Comparison of ENCODE assay signal across 27 cellular contexts in the genomic region with DNA sequence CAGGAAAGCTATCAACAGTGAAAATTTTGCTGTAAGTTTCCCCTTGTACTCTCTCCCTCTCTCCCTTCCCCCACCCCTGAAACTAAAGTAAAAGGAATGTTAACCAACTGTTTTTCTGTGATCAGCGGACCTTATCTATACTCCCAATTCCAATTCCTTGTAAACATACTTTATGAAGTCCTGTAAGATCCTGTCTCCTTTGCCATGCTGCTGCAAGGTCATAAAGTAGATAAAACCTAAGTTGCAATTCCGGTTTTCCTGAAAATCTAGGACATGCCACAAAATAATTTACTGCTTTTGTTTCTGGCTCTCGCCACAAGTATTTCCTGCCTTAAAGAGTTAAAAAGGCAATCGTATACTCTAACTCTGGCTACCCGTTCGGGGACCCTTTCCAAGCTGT.
DNase-seq lines count a peak whose midpoint lies in the region; ATAC-seq and TF ChIP-seq lines count a peak whose summit lies in the region.
"Had no signal": no experiment of that assay in that cellular context is flagged by ENCODE, and none has a peak within 500 bp of the region (broad histone marks: within the 10 kb centered on the region; RNA-seq: fewer than 3 reads in every experiment).

No MANE protein-coding gene starts in this region.

- H3K14ac ChIP-seq in H9 (ENCODE audit: insufficient read depth, low read length), result no peak overlapping the region

- no peak overlapping the region for H2BK12ac ChIP-seq in H9 (ENCODE audit: insufficient read length, low read depth, low read length)

- H3K4me1 Mint-ChIP-seq in H9, result peaks cover 7 to 9% of the 10 kb centered on the region in 2 experiments
- H3K4me1 Mint-ChIP-seq: activated naive CD4-positive, alpha-beta T cell treated with anti-CD3 and anti-CD28 coated beads, Interleukin-2, amount 50 U/mL, for 24 hours; activated T-helper 17 cell treated with anti-CD3 and anti-CD28 coated beads, Interleukin-2, amount 50 U/mL, for 72 hours had no signal

- DNase-seq in H9 (no peak), hepatocyte (ENCODE audit: low spot score) (peak; percentile 26), mucosa of descending colon (peak in 1 of 3 donors; percentile 4), thyroid gland (no peak), upper lobe of left lung (no peak), NCI-H2081 (lab: John Stamatoyannopoulos, UW) (no peak), GM19238 (ENCODE audit: insufficient read length, low spot score) (no peak)
- DNase-seq: activated CD8-positive, alpha-beta T cell treated with anti-CD3 and anti-CD28 coated beads for 36 hours; anterior cingulate cortex; colonic mucosa; effector CD8-positive, alpha-beta T cell; EL; erythroblast; KBM-7; mammary epithelial cell; MG63; NCI-H1417; NCI-H2081 treated with DMSO at 0.1 percent for 48 hours; NCI-H748 treated with DMSO at 0.1 percent for 48 hours; occipital lobe; stimulated activated CD4-positive, alpha-beta T cell treated with anti-CD3 and anti-CD28 coated beads, Interleukin-2, amount 100 ng/mL, for 24 hours; transverse colon had no signal

- H2AFZ ChIP-seq in H9 (ENCODE audit: low read length), result peak overlapping the region; percentile 70
- peak overlapping the region; percentile 47 for H2AFZ ChIP-seq in hepatocyte

- H3K9me3 ChIP-seq in H9 (ENCODE audit: control insufficient read depth, low read depth, low read length), result no peaks in the 10 kb centered on the region
- no peaks in the 10 kb centered on the region for H3K9me3 ChIP-seq in hepatocyte (ENCODE audit: low read depth)
- no peaks in the 10 kb centered on the region for H3K9me3 ChIP-seq in mucosa of descending colon
- H3K9me3 ChIP-seq in thyroid gland, result no peaks in the 10 kb centered on the region
- H3K9me3 ChIP-seq in upper lobe of left lung, result no peaks in the 10 kb centered on the region
- H3K9me3 ChIP-seq: colonic mucosa, HAP-1, MG63, SJSA1, transverse colon had no signal

- H2BK20ac ChIP-seq in H9 (ENCODE audit: low read depth, low read length, poor library complexity, severe bottlenecking), result no peak overlapping the region

- H4K20me1 ChIP-seq in H9 (ENCODE audit: control insufficient read depth, insufficient read depth, insufficient read length), result no peaks in the 10 kb centered on the region
- H4K20me1 ChIP-seq in hepatocyte (ENCODE audit: insufficient read depth, poor library complexity, severe bottlenecking), result no peaks in the 10 kb centered on the region

- H3K4ac ChIP-seq in H9 (ENCODE audit: low read depth, low read length), result no peak overlapping the region

- H3K4me3 ChIP-seq in hepatocyte, result no peak overlapping the region
- no peak overlapping the region for H3K4me3 ChIP-seq in mucosa of descending colon
- no peak overlapping the region for H3K4me3 ChIP-seq in thyroid gland (replicated peaks in 1 of 3)
- H3K4me3 ChIP-seq in upper lobe of left lung, result no peak overlapping the region
- H3K4me3 ChIP-seq: colonic mucosa, HAP-1, MG63, SJSA1, skin epidermis, transverse colon had no signal

- TF ChIP-seq CTCF in H9 (conservative IDR thresholded peaks at IDR 0.05), result no peak
- no peak for TF ChIP-seq CTCF in hepatocyte (IDR thresholded peaks at IDR 0.05; ENCODE audit: poor library complexity)
- no peak for TF ChIP-seq CTCF in mucosa of descending colon (IDR thresholded peaks at IDR 0.05)
- no peak for TF ChIP-seq CTCF in thyroid gland (IDR thresholded peaks at IDR 0.05)
- no peak for TF ChIP-seq CTCF in upper lobe of left lung (IDR thresholded peaks at IDR 0.05)

- no CpG with 5 or more reads among the region's 6 CpGs for WGBS in H9 (ENCODE audit: extremely low coverage, insufficient read length, low lambda C conversion rate)
- WGBS in hepatocyte (ENCODE audit: low lambda C conversion rate, missing lambda C conversion rate), result 3% methylated on average over 6 of the region's 6 CpGs
- 7 to 10% methylated on average over 6 of the region's 6 CpGs for WGBS in thyroid gland, 2 donors
- 8 to 15% methylated on average over 6 of the region's 6 CpGs for WGBS in upper lobe of left lung, 2 donors

- no peak overlapping the region for H3K4me3 Mint-ChIP-seq in H9
- H3K4me3 Mint-ChIP-seq: activated CD8-positive, alpha-beta T cell treated with anti-CD3 and anti-CD28 coated beads for 36 hours; activated naive CD4-positive, alpha-beta T cell treated with anti-CD3 and anti-CD28 coated beads, Interleukin-2, amount 50 U/mL, for 24 hours; activated T-helper 17 cell treated with anti-CD3 and anti-CD28 coated beads, Interleukin-2, amount 50 U/mL, for 72 hours had no signal

- TF ChIP-seq POLR2A in thyroid gland (IDR thresholded peaks at IDR 0.05) (no peak), upper lobe of left lung (IDR thresholded peaks at IDR 0.05) (no peak)

- no peak overlapping the region for H4K91ac ChIP-seq in H9 (ENCODE audit: insufficient read length, low read depth, low read length)

- H2BK15ac ChIP-seq in H9 (ENCODE audit: low read depth, low read length), result no peak overlapping the region

- no peak overlapping the region for H2BK5ac ChIP-seq in H9 (ENCODE audit: insufficient read length, low read length)

- H3K79me1 ChIP-seq in H9 (ENCODE audit: insufficient read depth, low read depth, low read length, poor library complexity, severe bottlenecking), result no peaks in the 10 kb centered on the region

- no peaks in the 10 kb centered on the region for H3K27me3 Mint-ChIP-seq in H9 (ENCODE audit: low read depth)
- H3K27me3 Mint-ChIP-seq: activated CD8-positive, alpha-beta T cell treated with anti-CD3 and anti-CD28 coated beads for 36 hours; activated naive CD4-positive, alpha-beta T cell treated with anti-CD3 and anti-CD28 coated beads, Interleukin-2, amount 50 U/mL, for 24 hours; activated T-helper 17 cell treated with anti-CD3 and anti-CD28 coated beads, Interleukin-2, amount 50 U/mL, for 72 hours had no signal

- peak overlapping the region; percentile 5 to 85 (median 54); a peak in 4 of 7 replicates for H3K27ac Mint-ChIP-seq in H9
- H3K27ac Mint-ChIP-seq: activated CD8-positive, alpha-beta T cell treated with anti-CD3 and anti-CD28 coated beads for 36 hours; activated naive CD4-positive, alpha-beta T cell treated with anti-CD3 and anti-CD28 coated beads, Interleukin-2, amount 50 U/mL, for 24 hours; activated T-helper 17 cell treated with anti-CD3 and anti-CD28 coated beads, Interleukin-2, amount 50 U/mL, for 72 hours had no signal

- no peak overlapping the region for H3T11ph ChIP-seq in H9 (ENCODE audit: low read length)

- no peak overlapping the region for H3K56ac ChIP-seq in H9 (ENCODE audit: insufficient read length, low read depth, low read length)

- H3K27ac ChIP-seq in H9 (ENCODE audit: insufficient read length, low read depth, low read length) (no peak overlapping the region), hepatocyte (peak overlapping the region; percentile 73), thyroid gland (peak overlapping the region; percentile 10 to 65 (median 27)), upper lobe of left lung (no peak overlapping the region)
- H3K27ac ChIP-seq: colonic mucosa, SJSA1, skin epidermis, transverse colon had no signal

- H3K36me3 ChIP-seq in hepatocyte (replicated peaks; ENCODE audit: insufficient read depth, low read depth) (no peaks in the 10 kb centered on the region), mucosa of descending colon (ENCODE audit: low read depth) (no peaks in the 10 kb centered on the region), thyroid gland (no peaks in the 10 kb centered on the region), upper lobe of left lung (no peaks in the 10 kb centered on the region)
- H3K36me3 ChIP-seq: colonic mucosa, HAP-1, MG63, SJSA1, transverse colon had no signal

- H3K18ac ChIP-seq in H9 (ENCODE audit: insufficient read length, low read depth, low read length), result no peak overlapping the region

- no peaks in the 10 kb centered on the region for H3K23me2 ChIP-seq in H9 (ENCODE audit: insufficient read length, low read depth, low read length, poor library complexity, severe bottlenecking)

- H2AK5ac ChIP-seq in H9 (ENCODE audit: insufficient read length, low read length), result no peak overlapping the region

- no peaks in the 10 kb centered on the region for H3K4me1 ChIP-seq in H9 (ENCODE audit: insufficient read depth, low read length)
- peaks cover 7% of the 10 kb centered on the region for H3K4me1 ChIP-seq in hepatocyte (ENCODE audit: insufficient read depth)
- H3K4me1 ChIP-seq in mucosa of descending colon (ENCODE audit: low read depth), result peaks cover 4% of the 10 kb centered on the region
- peaks cover 0 to 7% of the 10 kb centered on the region in 2 donors for H3K4me1 ChIP-seq in thyroid gland
- H3K4me1 ChIP-seq in upper lobe of left lung, result no peaks in the 10 kb centered on the region
- H3K4me1 ChIP-seq: colonic mucosa, HAP-1, SJSA1 had no signal

- no peak overlapping the region for H2BK120ac ChIP-seq in H9 (ENCODE audit: low read depth, low read length, poor library complexity, severe bottlenecking)

- ATAC-seq in mucosa of descending colon (peak; percentile 18), upper lobe of left lung (ENCODE audit: low FRiP score in 2 of 2) (no peak)
- ATAC-seq: activated CD8-positive, alpha-beta T cell treated with anti-CD3 and anti-CD28 coated beads for 36 hours; activated T-helper 17 cell treated with anti-CD3 and anti-CD28 coated beads, Interleukin-2, amount 50 U/mL, for 72 hours had no signal

- no peak overlapping the region for H3K9ac ChIP-seq in H9 (ENCODE audit: extremely low read depth, insufficient read length, low read length)

- H3K23ac ChIP-seq in H9 (ENCODE audit: insufficient read length, low read depth, low read length), result no peak overlapping the region

- peaks cover 0 to 11% (median 1%) of the 10 kb centered on the region in 3 experiments; a peak in 4 of 7 replicates for H3K36me3 Mint-ChIP-seq in H9 (ENCODE audit: insufficient read depth in 1 of 3, low read depth in 3 of 3)
- H3K36me3 Mint-ChIP-seq: activated naive CD4-positive, alpha-beta T cell treated with anti-CD3 and anti-CD28 coated beads, Interleukin-2, amount 50 U/mL, for 24 hours had no signal

- intact Hi-C loops in mucosa of descending colon (cut with DNase I, micrococcal nuclease) (no loop called here), thyroid gland (cut with DNase I) (no loop called here)

- TF ChIP-seq EP300 in upper lobe of left lung (IDR thresholded peaks at IDR 0.05), result no peak

- no peak overlapping the region for H4K5ac ChIP-seq in H9 (ENCODE audit: insufficient read length, low read depth, low read length)

- H3K9me3 Mint-ChIP-seq in H9, result peaks cover 6 to 15% of the 10 kb centered on the region in 2 experiments; a peak in 3 of 5 replicates

- H3K79me2 ChIP-seq in H9 (ENCODE audit: insufficient read depth, low read length) (no peaks in the 10 kb centered on the region), hepatocyte (no peaks in the 10 kb centered on the region)

- no peaks in the 10 kb centered on the region for H3K9me2 ChIP-seq in hepatocyte (replicated peaks; ENCODE audit: insufficient read depth)

- H4K8ac ChIP-seq in H9 (replicated peaks; ENCODE audit: insufficient read length, low read depth, low read length), result no peak overlapping the region

- no peaks in the 10 kb centered on the region for H3K27me3 ChIP-seq in H9 (ENCODE audit: insufficient read depth, low read length)
- no peaks in the 10 kb centered on the region for H3K27me3 ChIP-seq in hepatocyte
- no peaks in the 10 kb centered on the region for H3K27me3 ChIP-seq in thyroid gland
- no peaks in the 10 kb centered on the region for H3K27me3 ChIP-seq in upper lobe of left lung
- H3K27me3 ChIP-seq: colonic mucosa, MG63, SJSA1, transverse colon had no signal

- H3K4me2 ChIP-seq in H9 (ENCODE audit: insufficient read depth, insufficient read length, low read length) (no peak overlapping the region), hepatocyte (peak overlapping the region; percentile 62)

Comparison
In these comparisons a context has a peak if more than half of its experiments do, and no peak if none do; other contexts are left out.
1. H3K27ac ChIP-seq: peak in hepatocyte (single experiment) and thyroid gland (3 of 3); none in H9 (single experiment) and upper lobe of left lung (0 of 4).